Comparison of ENCODE assay signal across 19 cellular contexts in the genomic region with DNA sequence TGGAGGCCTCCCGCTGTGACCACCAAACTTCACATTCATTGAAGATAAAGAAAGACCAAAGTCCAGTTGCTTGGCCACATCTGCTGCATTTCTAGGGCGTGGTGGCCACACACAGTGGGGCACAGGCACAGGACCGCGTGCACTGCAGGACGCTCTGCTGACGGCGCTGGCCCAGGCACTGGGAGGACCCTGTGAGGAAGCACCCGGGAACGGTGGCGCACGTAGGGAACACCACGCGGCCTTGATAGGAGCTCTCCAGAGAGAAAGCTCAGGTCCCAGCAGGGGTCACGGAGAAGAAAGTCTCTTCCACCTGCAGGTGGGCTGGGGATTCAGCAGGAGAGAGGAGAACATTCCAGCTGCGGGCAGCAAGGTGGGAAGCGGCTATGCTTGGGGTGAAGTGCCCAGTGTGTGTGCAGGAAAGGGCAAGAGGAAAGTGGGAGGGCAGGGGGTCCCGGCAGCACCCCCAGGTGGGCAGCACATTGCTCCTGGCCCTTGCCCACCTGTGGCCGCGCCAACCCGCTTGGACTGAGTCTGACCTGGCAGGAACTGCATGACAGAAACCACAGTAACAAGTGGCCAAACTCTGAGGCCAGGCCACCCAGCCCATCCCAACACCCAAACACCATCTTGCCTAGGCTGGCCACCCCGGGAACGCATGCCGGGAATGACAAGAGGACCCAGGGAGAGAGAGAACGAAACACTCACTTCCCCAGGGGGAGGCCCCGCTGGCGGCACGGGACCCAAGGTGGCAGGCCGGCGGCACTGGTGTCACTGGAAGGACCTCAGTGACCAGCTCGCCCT.
"Had no signal": no experiment of that assay in that cellular context is flagged by ENCODE, and none has a peak within 500 bp of the region (broad histone marks: within the 10 kb centered on the region; RNA-seq: fewer than 3 reads in every experiment).

No MANE protein-coding gene starts in this region.

- H3K9me3 ChIP-seq: gastrocnemius medialis, heart right ventricle, right atrium auricular region, tibial nerve had no signal

- H3K36me3 Mint-ChIP-seq: naive thymus-derived CD8-positive, alpha-beta T cell; T-cell had no signal

- H3K36me3 ChIP-seq: gastrocnemius medialis, right atrium auricular region had no signal

- H3K9me3 Mint-ChIP-seq: activated naive CD4-positive, alpha-beta T cell treated with anti-CD3 and anti-CD28 coated beads for 36 hours; activated T-helper 17 cell treated with anti-CD3 and anti-CD28 coated beads, Interleukin-2, amount 50 U/mL, for 72 hours; naive thymus-derived CD8-positive, alpha-beta T cell; T-cell had no signal

- ATAC-seq: activated CD4-positive, CD25-positive, alpha-beta regulatory T cell treated with anti-CD3 and anti-CD28 coated beads, Interleukin-2, amount 50 U/mL, for 24 hours; activated T-helper 17 cell treated with anti-CD3 and anti-CD28 coated beads, Interleukin-2, amount 50 U/mL, for 72 hours; gastrocnemius medialis; heart right ventricle; left lobe of liver; naive thymus-derived CD8-positive, alpha-beta T cell; T-cell had no signal

- H3K27me3 Mint-ChIP-seq: activated T-helper 17 cell treated with anti-CD3 and anti-CD28 coated beads, Interleukin-2, amount 50 U/mL, for 72 hours; naive thymus-derived CD8-positive, alpha-beta T cell; T-cell had no signal

- H3K4me1 ChIP-seq: gastrocnemius medialis had no signal

- H3K4me3 Mint-ChIP-seq: activated naive CD4-positive, alpha-beta T cell treated with anti-CD3 and anti-CD28 coated beads for 36 hours; activated T-helper 17 cell treated with anti-CD3 and anti-CD28 coated beads, Interleukin-2, amount 50 U/mL, for 72 hours; naive thymus-derived CD8-positive, alpha-beta T cell; T-cell had no signal

- FAIRE-seq: astrocyte had no signal

- H3K27me3 ChIP-seq: gastrocnemius medialis, heart right ventricle, right atrium auricular region, tibial nerve had no signal

- H3K27ac ChIP-seq: gastrocnemius medialis, heart right ventricle, right atrium auricular region, skin epidermis, tibial nerve had no signal

- H3K27ac Mint-ChIP-seq: activated naive CD4-positive, alpha-beta T cell treated with anti-CD3 and anti-CD28 coated beads for 36 hours; activated T-helper 17 cell treated with anti-CD3 and anti-CD28 coated beads, Interleukin-2, amount 50 U/mL, for 72 hours; T-cell had no signal

- DNase-seq: activated naive CD4-positive, alpha-beta T cell treated with anti-CD3 and anti-CD28 coated beads for 36 hours; dermis blood vessel endothelial cell; gastrocnemius medialis; heart right ventricle; mammary epithelial cell; naive thymus-derived CD8-positive, alpha-beta T cell; posterior cingulate gyrus; stimulated activated CD4-positive, alpha-beta T cell treated with anti-CD3 and anti-CD28 coated beads, Interleukin-4, amount 100 ng/mL, for 24 hours; stimulated activated naive CD4-positive, alpha-beta T cell; substantia nigra; T-cell; T-helper 9 cell had no signal

- H3K4me3 ChIP-seq: gastrocnemius medialis, heart right ventricle, right atrium auricular region, skin epidermis, tibial nerve had no signal
